Comparison of ENCODE assay signal across 10 cellular contexts in genomic region chr12:93050026-93050747, GRCh38.
DNase-seq lines count a peak whose midpoint lies in the region; ATAC-seq and TF ChIP-seq lines count a peak whose summit lies in the region.
"Had no signal": no experiment of that assay in that cellular context is flagged by ENCODE, and none has a peak within 500 bp of the region (broad histone marks: within the 10 kb centered on the region; RNA-seq: fewer than 3 reads in every experiment).

No MANE protein-coding gene starts in this region.

- no peak overlapping the region for H2BK15ac ChIP-seq in mesendoderm (replicated peaks; ENCODE audit: low read depth)

- H3K27ac ChIP-seq in DND-41 (ENCODE audit: low read length) (no peak overlapping the region), mesendoderm (ENCODE audit: low read depth, low read length) (no peak overlapping the region)

- WGBS in mesendoderm (ENCODE audit: extremely low coverage, insufficient coverage, low lambda C conversion rate) = no CpG with 5 or more reads among the region's 3 CpGs

- no peaks in the 10 kb centered on the region for H4K20me1 ChIP-seq in DND-41 (ENCODE audit: insufficient read depth, low read length)

- H3K9me3 ChIP-seq in DND-41 (ENCODE audit: insufficient read depth, low read length, severe bottlenecking) = no peaks in the 10 kb centered on the region

- H3K79me1 ChIP-seq in mesendoderm (ENCODE audit: low read length) = no peaks in the 10 kb centered on the region

- H2BK120ac ChIP-seq in mesendoderm (ENCODE audit: low read depth, low read length) = no peak overlapping the region

- no peak overlapping the region for H4K8ac ChIP-seq in mesendoderm (ENCODE audit: low read depth, low read length)

- no peak overlapping the region for H3K56ac ChIP-seq in mesendoderm (ENCODE audit: low read length)

- no peak overlapping the region for H3K23ac ChIP-seq in mesendoderm (ENCODE audit: low read length)

- no peak overlapping the region for H2AFZ ChIP-seq in DND-41 (ENCODE audit: low read depth, low read length)

- no peak overlapping the region for H3K18ac ChIP-seq in mesendoderm (ENCODE audit: low read length)

- H3K4me3 ChIP-seq in DND-41 (ENCODE audit: low read depth in 1 of 2, low read length in 2 of 2) (no peak overlapping the region), cardiac fibroblast (replicated peaks in 1 of 2; ENCODE audit: low read depth in 2 of 2, low read length in 2 of 2) (no peak overlapping the region), mesendoderm (ENCODE audit: low read length) (no peak overlapping the region)

- H3K27me3 ChIP-seq in DND-41 (ENCODE audit: insufficient read depth, low read length, poor library complexity) (no peaks in the 10 kb centered on the region), mesendoderm (ENCODE audit: insufficient read depth, low read length, poor library complexity) (no peaks in the 10 kb centered on the region)

- TF ChIP-seq CTCF in DND-41 (IDR thresholded peaks at IDR 0.05; ENCODE audit: borderline replicate concordance, extremely low read depth, low read length, poor library complexity, severe bottlenecking) (no peak), cardiac fibroblast (IDR thresholded peaks at IDR 0.05; ENCODE audit: low read depth, low read length) (no peak)

- ATAC-seq in DND-41 (ENCODE audit: insufficient read depth, low read depth) = peak; percentile 40; the same call in 2 of the 3 replicates
- ATAC-seq in GM21576 (IDR thresholded peaks at IDR 0.05; ENCODE audit: unreplicated experiment) = no peak
- ATAC-seq: left lobe of liver had no signal

- no peak overlapping the region for H2BK5ac ChIP-seq in mesendoderm (ENCODE audit: low read length)

- no peak overlapping the region for H2AK5ac ChIP-seq in mesendoderm (ENCODE audit: low read length)

- H3K36me3 ChIP-seq in DND-41 (ENCODE audit: insufficient read depth, low read length) (no peaks in the 10 kb centered on the region), mesendoderm (ENCODE audit: control insufficient read depth, insufficient read depth, low read length) (no peaks in the 10 kb centered on the region)

- H3K4ac ChIP-seq in mesendoderm (ENCODE audit: low read depth, low read length) = no peak overlapping the region

- H3K4me2 ChIP-seq in DND-41 (ENCODE audit: insufficient read depth, low read length) = no peak overlapping the region
- H3K4me2 ChIP-seq in mesendoderm (ENCODE audit: low read length) = no peak overlapping the region

- no peaks in the 10 kb centered on the region for H3K79me2 ChIP-seq in DND-41 (ENCODE audit: insufficient read depth, low read length)
- no peaks in the 10 kb centered on the region for H3K79me2 ChIP-seq in mesendoderm (ENCODE audit: control insufficient read depth, insufficient read depth, low read length)

- no peak overlapping the region for H4K5ac ChIP-seq in mesendoderm (ENCODE audit: low read length)

- H3K4me1 ChIP-seq in DND-41 (ENCODE audit: insufficient read depth, low read length) (no peaks in the 10 kb centered on the region), mesendoderm (ENCODE audit: control insufficient read depth, low read depth, low read length) (peaks cover 3% of the 10 kb centered on the region)

- no peak overlapping the region for H3K9ac ChIP-seq in DND-41 (ENCODE audit: low read depth, low read length)
- no peak overlapping the region for H3K9ac ChIP-seq in mesendoderm (ENCODE audit: low read length)

- no peak for DNase-seq in DND-41
- peak; percentile 8 for DNase-seq in LoVo (ENCODE audit: low spot score)
- DNase-seq in cardiac fibroblast (ENCODE audit: low read depth in 2 of 2) = peak; percentile 28 to 72
- DNase-seq in mesendoderm = peak; percentile 40
- DNase-seq in amygdala (lab: John Stamatoyannopoulos, UW) = no peak
- DNase-seq in NCI-H1436 (lab: John Stamatoyannopoulos, UW) = no peak
- DNase-seq in NCI-H345 treated with DMSO at 0.1 percent for 48 hours (lab: John Stamatoyannopoulos, UW; ENCODE audit: unreplicated experiment) = no peak
- DNase-seq: KBM-7 had no signal

Comparison
In these comparisons a context has a peak if more than half of its experiments do, and no peak if none do; other contexts are left out.
1. DNase-seq: peak in LoVo (single experiment), cardiac fibroblast (2 of 2) and mesendoderm (single experiment); none in DND-41 (single experiment), amygdala (0 of 56), NCI-H1436 (single experiment) and NCI-H345 treated with DMSO at 0.1 percent for 48 hours (single experiment).